ENCODE assay signal across 8 cellular contexts in genomic region chr3:149879872-149880271, GRCh38.
DNase-seq lines count a peak whose midpoint lies in the region; ATAC-seq, FAIRE-seq and TF ChIP-seq lines count a peak whose summit lies in the region.

No MANE protein-coding gene starts in this region.

- peak in 6 of 8 donors; percentile 75 to 86 (median 82) for ATAC-seq in heart right ventricle

- peak; percentile 74 for FAIRE-seq in GM19239 (lab: Jason Lieb, UNC)

- no peak overlapping the region for H3K4me3 Mint-ChIP-seq in activated CD4-positive, alpha-beta memory T cell treated with anti-CD3 and anti-CD28 coated beads, Interleukin-2, amount 10 ng/mL, durations not matched to agents 7 days and 5 days

- intact Hi-C loops in heart right ventricle (cut with DNase I) = loop anchor here in 2 of 10 donors (5.0 to 10.0 kb wide), 3 partner anchors 85 to 305 kb away; no protein-coding TSS in a partner anchor
- intact Hi-C loops in prostate gland (cut with DNase I) = loop anchor here (10.0 kb wide), 1 partner anchor 305 kb away; no protein-coding TSS in a partner anchor

- H3K4me1 ChIP-seq in BE2C (peaks cover 5% of the 10 kb centered on the region; the same call in 1 of the 2 replicates), heart right ventricle (peaks cover 0 to 18% (median 0%) of the 10 kb centered on the region in 9 donors), prostate gland (replicated peaks) (no peaks in the 10 kb centered on the region)

- no peaks in the 10 kb centered on the region for H3K27me3 ChIP-seq in BE2C
- H3K27me3 ChIP-seq in heart right ventricle = no peaks in the 10 kb centered on the region
- H3K27me3 ChIP-seq in prostate gland (replicated peaks; ENCODE audit: insufficient read depth) = no peaks in the 10 kb centered on the region

- H3K9me3 Mint-ChIP-seq in activated CD4-positive, alpha-beta memory T cell treated with anti-CD3 and anti-CD28 coated beads, Interleukin-2, amount 10 ng/mL, durations not matched to agents 7 days and 5 days = peaks cover 3% of the 10 kb centered on the region

- H3K4me3 ChIP-seq in BE2C (ENCODE audit: low read depth, low read length) (no peak overlapping the region), heart right ventricle (no peak overlapping the region), prostate gland (no peak overlapping the region)

- TF ChIP-seq POLR2A in prostate gland (IDR thresholded peaks at IDR 0.05) = no peak

- H3K9me3 ChIP-seq in BE2C (no peaks in the 10 kb centered on the region), heart right ventricle (peaks cover 0 to 13% (median 0%) of the 10 kb centered on the region in 11 donors), prostate gland (no peaks in the 10 kb centered on the region)

- 1 to 8% methylated on average over 2 of the region's 2 CpGs for WGBS in heart right ventricle, 2 donors
- 21% methylated on average over 2 of the region's 2 CpGs for WGBS in prostate gland

- POLR2A ChIA-PET in activated CD4-positive, alpha-beta memory T cell treated with anti-CD3 and anti-CD28 coated beads, Interleukin-2, amount 10 ng/mL, durations not matched to agents 7 days and 5 days (lab: Charles Lee) = no interaction called here

- H3K4me1 Mint-ChIP-seq in activated CD4-positive, alpha-beta memory T cell treated with anti-CD3 and anti-CD28 coated beads, Interleukin-2, amount 10 ng/mL, durations not matched to agents 7 days and 5 days = peaks cover 4% of the 10 kb centered on the region

- CTCF ChIA-PET in activated CD4-positive, alpha-beta memory T cell treated with anti-CD3 and anti-CD28 coated beads, Interleukin-2, amount 10 ng/mL, durations not matched to agents 7 days and 5 days (lab: Charles Lee) = interaction anchor here (0.8 to 1.6 kb wide), 12 partner anchors 9 to 304 kb away, joined by 3 to 8 read pairs (median 4); no protein-coding TSS in a partner anchor

- H3K27me3 Mint-ChIP-seq in activated CD4-positive, alpha-beta memory T cell treated with anti-CD3 and anti-CD28 coated beads, Interleukin-2, amount 10 ng/mL, durations not matched to agents 7 days and 5 days = no peaks in the 10 kb centered on the region

- no peak overlapping the region for H3K27ac ChIP-seq in heart right ventricle
- no peak overlapping the region for H3K27ac ChIP-seq in prostate gland

- H3K36me3 ChIP-seq in BE2C (no peaks in the 10 kb centered on the region), heart right ventricle (peaks cover 0 to 9% (median 0%) of the 10 kb centered on the region in 9 donors), prostate gland (no peaks in the 10 kb centered on the region)

- DNase-seq in BE2C (peak; percentile 78), GM19239 (ENCODE audit: insufficient read length, low spot score) (no peak), NCI-H1694 treated with DMSO at 0.1 percent for 48 hours (lab: John Stamatoyannopoulos, UW) (peak; percentile 65), heart right ventricle (peak; percentile 47 to 55), prostate gland (ENCODE audit: low spot score) (no peak), DMS153 (lab: John Stamatoyannopoulos, UW) (no peak), cerebellum (ENCODE audit: low spot score) (no peak)
- DNase-seq in activated CD4-positive, alpha-beta memory T cell treated with anti-CD3 and anti-CD28 coated beads, Interleukin-2, amount 10 ng/mL, durations not matched to agents 7 days and 5 days = peak; percentile 23

- peak; percentile 84 for TF ChIP-seq CTCF in BE2C (IDR thresholded peaks at IDR 0.05; ENCODE audit: low read depth, low read length)
- TF ChIP-seq CTCF in heart right ventricle (IDR thresholded peaks at IDR 0.05) = peak in 8 of 9 donors; percentile 19 to 70 (median 60)
- TF ChIP-seq CTCF in prostate gland (IDR thresholded peaks at IDR 0.05) = peak in 3 of 4 experiments; percentile 17 to 47 (median 25)

- H3K36me3 Mint-ChIP-seq in activated CD4-positive, alpha-beta memory T cell treated with anti-CD3 and anti-CD28 coated beads, Interleukin-2, amount 10 ng/mL, durations not matched to agents 7 days and 5 days (ENCODE audit: low read depth) = peaks cover 14% of the 10 kb centered on the region

- no peak overlapping the region for H3K27ac Mint-ChIP-seq in activated CD4-positive, alpha-beta memory T cell treated with anti-CD3 and anti-CD28 coated beads, Interleukin-2, amount 10 ng/mL, durations not matched to agents 7 days and 5 days

Comparison
In these comparisons a context has a peak if more than half of its experiments do, and no peak if none do; other contexts are left out.
1. DNase-seq: peak in BE2C (single experiment), NCI-H1694 treated with DMSO at 0.1 percent for 48 hours (single experiment), activated CD4-positive, alpha-beta memory T cell treated with anti-CD3 and anti-CD28 coated beads, Interleukin-2, amount 10 ng/mL, durations not matched to agents 7 days and 5 days (single experiment) and heart right ventricle (2 of 2); none in GM19239 (single experiment), prostate gland (single experiment), DMS153 (single experiment) and cerebellum (single experiment).
2. CTCF ChIP-seq: peak in every context shown above with its lines; median percentile 84 in BE2C; 60 in heart right ventricle; 25 in prostate gland.